In the genomic region with DNA sequence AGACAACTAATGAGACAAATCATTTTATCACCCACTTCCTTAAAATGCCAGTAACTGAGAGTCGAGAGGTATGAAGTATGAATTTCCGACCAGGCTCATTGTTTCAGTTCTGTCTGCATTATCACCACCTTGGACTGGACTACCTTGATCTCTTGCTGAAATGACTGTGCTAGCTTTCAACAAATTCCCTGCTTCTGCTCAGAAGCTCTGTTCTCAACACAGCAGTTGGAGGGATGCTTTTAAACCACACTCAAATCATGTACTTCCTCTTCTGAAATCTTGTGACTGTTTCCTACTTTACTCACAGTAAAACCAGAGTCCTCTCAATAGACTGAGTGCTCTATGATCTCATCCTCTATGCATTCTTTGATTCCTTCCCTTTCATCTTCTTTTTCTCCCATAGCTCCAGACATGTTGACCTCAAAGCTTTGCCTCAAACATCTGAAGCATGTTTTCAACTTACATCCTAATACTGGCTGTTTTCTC, we compare ENCODE assay signal across 8 cellular contexts.
A peak's percentile ranks its signal among the peaks of the same experiment; 100 is the strongest.
DNase-seq lines count a peak whose midpoint lies in the region; ATAC-seq and TF ChIP-seq lines count a peak whose summit lies in the region.

No MANE protein-coding gene starts in this region.

- TF ChIP-seq POLR2A in lower leg skin (IDR thresholded peaks at IDR 0.05): no peak

- H3K27ac Mint-ChIP-seq in T-helper 17 cell: no peak overlapping the region

- no peak overlapping the region for H3K4me3 ChIP-seq in lower leg skin (ENCODE audit: low read depth, poor library complexity, severe bottlenecking)

- H3K36me3 Mint-ChIP-seq in T-helper 17 cell (ENCODE audit: low read depth): no peaks in the 10 kb centered on the region

- intact Hi-C loops in lower leg skin (cut with DNase I; ENCODE audit: low total_unique reads): no loop called here

- peaks cover 13% of the 10 kb centered on the region for H3K27me3 Mint-ChIP-seq in T-helper 17 cell

- H3K4me1 Mint-ChIP-seq in T-helper 17 cell: peaks cover 2% of the 10 kb centered on the region

- WGBS in lower leg skin, 2 donors: 17 to 53% methylated on average over 2 of the region's 2 CpGs

- ATAC-seq in GM21737 (IDR thresholded peaks at IDR 0.05; ENCODE audit: unreplicated experiment): peak; percentile 67
- no peak for ATAC-seq in T-helper 17 cell

- no peaks in the 10 kb centered on the region for H3K9me3 ChIP-seq in T-helper 17 cell (ENCODE audit: control insufficient read depth, low read length, poor library complexity, severe bottlenecking)

- no peak for TF ChIP-seq CTCF in lower leg skin (IDR thresholded peaks at IDR 0.05)

- in situ Hi-C loops in KBM-7 (cut with MboI; ENCODE audit: low pct_unique_long_range_greater_than_20kb, low sequenced_read_pairs): no loop called here

- peak; percentile 0 for DNase-seq in GM04504 (ENCODE audit: low read depth)
- DNase-seq in KBM-7: peak; percentile 8
- peak; percentile 41 for DNase-seq in kidney glomerular epithelial cell (lab: John Stamatoyannopoulos, UW)
- DNase-seq in T-helper 17 cell: no peak
- no peak for DNase-seq in lower leg skin (ENCODE audit: low spot score in 2 of 2)
- no peak for DNase-seq in DMS114 treated with DMSO at 0.1 percent for 48 hours (lab: John Stamatoyannopoulos, UW; ENCODE audit: unreplicated experiment)
- no peak for DNase-seq in middle frontal gyrus (ENCODE audit: extremely low spot score, low spot score)

- H3K4me3 Mint-ChIP-seq in T-helper 17 cell: no peak overlapping the region

Comparison
In these comparisons a context has a peak if more than half of its experiments do, and no peak if none do; other contexts are left out.
1. DNase-seq: peak in GM04504 (single experiment), KBM-7 (single experiment) and kidney glomerular epithelial cell (single experiment); none in T-helper 17 cell (0 of 3), lower leg skin (0 of 2), DMS114 treated with DMSO at 0.1 percent for 48 hours (single experiment) and middle frontal gyrus (single experiment).